ENCODE assay signal across 12 cellular contexts in genomic region chr5:95027775-95028174, GRCh38.
DNase-seq lines count a peak whose midpoint lies in the region; ATAC-seq and TF ChIP-seq lines count a peak whose summit lies in the region.
"Had no signal": no experiment of that assay in that cellular context is flagged by ENCODE, and none has a peak within 500 bp of the region (broad histone marks: within the 10 kb centered on the region; RNA-seq: fewer than 3 reads in every experiment).

No MANE protein-coding gene starts in this region.

- DNase-seq in RPMI8226 (peak; percentile 21), right atrium auricular region (ENCODE audit: low spot score) (no peak), ACHN (no peak), sigmoid colon (no peak)
- no peak for DNase-seq in stimulated activated naive CD8-positive, alpha-beta T cell treated with anti-CD3 and anti-CD28 coated beads, Interleukin-15, Interleukin-2, amounts not matched to agents 100 U/mL and 50 U/mL, for 24 hours
- DNase-seq: activated B cell treated with CpG ODN at 0.5 μM for 24 hours; activated naive CD8-positive, alpha-beta T cell treated with anti-CD3 and anti-CD28 coated beads for 36 hours; kidney; tibial artery had no signal

- peak overlapping the region; percentile 64 to 92 (median 82) for H3K4me2 ChIP-seq in BLaER1 treated with 17β-estradiol and CSF1 and Interleukin-3, amounts not matched to agents 10 nM and 100 nM

- H3K36me3 ChIP-seq in BLaER1 treated with 17β-estradiol and CSF1 and Interleukin-3, amounts not matched to agents 10 nM and 100 nM = peaks cover 0 to 18% (median 0%) of the 10 kb centered on the region in 11 experiments; a peak in 4 of 22 replicates
- H3K36me3 ChIP-seq in right atrium auricular region (no peaks in the 10 kb centered on the region), sigmoid colon (no peaks in the 10 kb centered on the region)
- H3K36me3 ChIP-seq: tibial artery had no signal

- peaks cover 0 to 100% (median 11%) of the 10 kb centered on the region in 11 experiments; a peak in 10 of 22 replicates for H4K20me1 ChIP-seq in BLaER1 treated with 17β-estradiol and CSF1 and Interleukin-3, amounts not matched to agents 10 nM and 100 nM

- H3K27me3 ChIP-seq in BLaER1 treated with 17β-estradiol and CSF1 and Interleukin-3, amounts not matched to agents 10 nM and 100 nM = no peaks in the 10 kb centered on the region
- H3K27me3 ChIP-seq in right atrium auricular region (no peaks in the 10 kb centered on the region), sigmoid colon (no peaks in the 10 kb centered on the region)
- H3K27me3 ChIP-seq: tibial artery had no signal

- in situ Hi-C loops in ACHN (cut with HindIII; ENCODE audit: low pct_ligation_motif_present, low pct_unique_long_range_greater_than_20kb, low sequenced_read_pairs) = no loop called here

- intact Hi-C loops in sigmoid colon (cut with DNase I) = no loop called here

- H3K27ac ChIP-seq in BLaER1 treated with 17β-estradiol and CSF1 and Interleukin-3, amounts not matched to agents 10 nM and 100 nM = peak overlapping the region in 9 of 11 experiments; percentile 10 to 59 (median 46); a peak in 14 of 22 replicates
- H3K27ac ChIP-seq in right atrium auricular region = no peak overlapping the region
- no peak overlapping the region for H3K27ac ChIP-seq in sigmoid colon
- H3K27ac ChIP-seq: tibial artery had no signal

- H3K9ac ChIP-seq in BLaER1 treated with 17β-estradiol and CSF1 and Interleukin-3, amounts not matched to agents 10 nM and 100 nM = peak overlapping the region in 9 of 11 experiments; percentile 3 to 45 (median 18); a peak in 6 of 22 replicates

- TF ChIP-seq POLR2A in sigmoid colon (IDR thresholded peaks at IDR 0.05) = no peak

- peaks cover 0 to 14% (median 4%) of the 10 kb centered on the region in 11 experiments; a peak in 13 of 22 replicates for H3K9me3 ChIP-seq in BLaER1 treated with 17β-estradiol and CSF1 and Interleukin-3, amounts not matched to agents 10 nM and 100 nM (replicated peaks in 1 of 11)
- H3K9me3 ChIP-seq in right atrium auricular region (peaks cover 0 to 4% of the 10 kb centered on the region in 2 donors), sigmoid colon (no peaks in the 10 kb centered on the region)
- H3K9me3 ChIP-seq: tibial artery had no signal

- TF ChIP-seq EP300 in sigmoid colon (IDR thresholded peaks at IDR 0.05) = no peak

- TF ChIP-seq CTCF in right atrium auricular region (IDR thresholded peaks at IDR 0.05) (no peak), sigmoid colon (IDR thresholded peaks at IDR 0.05) (no peak)

- H3K4me1 ChIP-seq in BLaER1 treated with 17β-estradiol and CSF1 and Interleukin-3, amounts not matched to agents 10 nM and 100 nM = peaks cover 19 to 88% (median 28%) of the 10 kb centered on the region in 10 experiments
- H3K4me1 ChIP-seq in right atrium auricular region (peaks cover 0 to 5% of the 10 kb centered on the region in 2 donors), sigmoid colon (no peaks in the 10 kb centered on the region)
- H3K4me1 ChIP-seq: tibial artery had no signal

- peak; percentile 21 for ATAC-seq in GM19043 (IDR thresholded peaks at IDR 0.05; ENCODE audit: low read depth, unreplicated experiment)
- ATAC-seq in HG02623 (IDR thresholded peaks at IDR 0.05; ENCODE audit: unreplicated experiment) = peak; percentile 31
- no peak for ATAC-seq in stimulated activated naive CD8-positive, alpha-beta T cell treated with anti-CD3 and anti-CD28 coated beads, Interleukin-15, Interleukin-2, amounts not matched to agents 100 U/mL and 50 U/mL, for 24 hours

- H3K4me3 ChIP-seq in BLaER1 treated with 17β-estradiol and CSF1 and Interleukin-3, amounts not matched to agents 10 nM and 100 nM = peak overlapping the region in 2 of 10 experiments; percentile 2 to 18; a peak in 2 of 20 replicates
- no peak overlapping the region for H3K4me3 ChIP-seq in right atrium auricular region
- no peak overlapping the region for H3K4me3 ChIP-seq in sigmoid colon
- H3K4me3 ChIP-seq: tibial artery had no signal

- WGBS in sigmoid colon, 2 donors = 33 to 54% methylated on average over 3 of the region's 3 CpGs

Comparison
In these comparisons a context has a peak if more than half of its experiments do, and no peak if none do; other contexts are left out.
1. H3K27ac ChIP-seq: peak in BLaER1 treated with 17β-estradiol and CSF1 and Interleukin-3, amounts not matched to agents 10 nM and 100 nM (9 of 11); none in right atrium auricular region (0 of 2) and sigmoid colon (0 of 4).